8 cellular contexts compared by ENCODE assay signal in genomic region chr19:35248310-35249145, GRCh38. TPM values are rescaled to one million over a fixed set of nuclear protein-coding genes. Genes with fewer than 3 reads are reported as not detected.
DNase-seq lines count a peak whose midpoint lies in the region; ATAC-seq and TF ChIP-seq lines count a peak whose summit lies in the region.

A gene with protein sequence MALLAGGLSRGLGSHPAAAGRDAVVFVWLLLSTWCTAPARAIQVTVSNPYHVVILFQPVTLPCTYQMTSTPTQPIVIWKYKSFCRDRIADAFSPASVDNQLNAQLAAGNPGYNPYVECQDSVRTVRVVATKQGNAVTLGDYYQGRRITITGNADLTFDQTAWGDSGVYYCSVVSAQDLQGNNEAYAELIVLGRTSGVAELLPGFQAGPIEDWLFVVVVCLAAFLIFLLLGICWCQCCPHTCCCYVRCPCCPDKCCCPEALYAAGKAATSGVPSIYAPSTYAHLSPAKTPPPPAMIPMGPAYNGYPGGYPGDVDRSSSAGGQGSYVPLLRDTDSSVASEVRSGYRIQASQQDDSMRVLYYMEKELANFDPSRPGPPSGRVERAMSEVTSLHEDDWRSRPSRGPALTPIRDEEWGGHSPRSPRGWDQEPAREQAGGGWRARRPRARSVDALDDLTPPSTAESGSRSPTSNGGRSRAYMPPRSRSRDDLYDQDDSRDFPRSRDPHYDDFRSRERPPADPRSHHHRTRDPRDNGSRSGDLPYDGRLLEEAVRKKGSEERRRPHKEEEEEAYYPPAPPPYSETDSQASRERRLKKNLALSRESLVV (plus strand): TSS chr19:35249002. CDS start chr19:35249023, 21 bp downstream.

- H3K4me1 ChIP-seq in MM.1S (ENCODE audit: low read length) (peaks cover 15% of the 10 kb centered on the region), colonic mucosa (no peaks in the 10 kb centered on the region)

- H3K4me2 ChIP-seq in MM.1S (ENCODE audit: low read depth, low read length): peak within 1 kb of the TSS; percentile 80

- peak; percentile 100 for DNase-seq in DMS53 (lab: John Stamatoyannopoulos, UW)
- peak; percentile 96 for DNase-seq in MM.1S
- peak; percentile 37 for DNase-seq in activated CD4-positive, CD25-positive, alpha-beta regulatory T cell treated with anti-CD3 and anti-CD28 coated beads, Interleukin-2, amount 50 U/mL, for 16 hours (ENCODE audit: low read depth, low spot score)
- DNase-seq in colonic mucosa: peak; percentile 92
- DNase-seq in mesothelial cell of epicardium (ENCODE audit: low spot score in 2 of 2, unreplicated experiment in 2 of 2): peak; percentile 74 to 83
- peak; percentile 75 for DNase-seq in stimulated activated naive B cell treated with anti-CD40 and anti-IgM and Interleukin-4, amounts not matched to agents 10 μg/mL and 1 μg/mL and 100 μg/mL, for 72 hours
- DNase-seq in KBM-7: no peak

- TF ChIP-seq CTCF in MM.1S (IDR thresholded peaks at IDR 0.05; ENCODE audit: low read length): 0 out of 2 replicates have a peak, but pooled peaks have one; percentile 9
- TF ChIP-seq CTCF in colonic mucosa (IDR thresholded peaks at IDR 0.05): no peak
- no peak for TF ChIP-seq CTCF in mesothelial cell of epicardium (IDR thresholded peaks at IDR 0.05; ENCODE audit: unreplicated experiment)

- 0 out of 2 replicates have a peak, but pooled peaks cover 2% of the 10 kb centered on the region for H3K36me3 ChIP-seq in MM.1S (replicated peaks; ENCODE audit: insufficient read depth, low read length)
- H3K36me3 ChIP-seq in colonic mucosa: no peaks in the 10 kb centered on the region

- peaks cover 5% of the 10 kb centered on the region for H3K36me3 Mint-ChIP-seq in mesothelial cell of epicardium
- peaks cover 5 to 22% of the 10 kb centered on the region in 2 donors for H3K36me3 Mint-ChIP-seq in stimulated activated naive B cell treated with anti-CD40 and anti-IgM and Interleukin-4, amounts not matched to agents 10 μg/mL and 1 μg/mL and 100 μg/mL, for 72 hours

- intact Hi-C loops in colonic mucosa (cut with DNase I): no loop called here

- H3K27me3 ChIP-seq in MM.1S (replicated peaks; ENCODE audit: insufficient read depth, low read length) (no peaks in the 10 kb centered on the region), colonic mucosa (peaks cover 5% of the 10 kb centered on the region)

- peak within 1 kb of the TSS; percentile 100 for H3K27ac Mint-ChIP-seq in mesothelial cell of epicardium
- H3K27ac Mint-ChIP-seq in stimulated activated naive B cell treated with anti-CD40 and anti-IgM and Interleukin-4, amounts not matched to agents 10 μg/mL and 1 μg/mL and 100 μg/mL, for 72 hours: peak within 1 kb of the TSS; percentile 98

- ATAC-seq in GM21619 (IDR thresholded peaks at IDR 0.05; ENCODE audit: unreplicated experiment): peak; percentile 73
- peak; percentile 86 to 90 for ATAC-seq in stimulated activated naive B cell treated with anti-CD40 and anti-IgM and Interleukin-4, amounts not matched to agents 10 μg/mL and 1 μg/mL and 100 μg/mL, for 72 hours (replicated peaks)

- peak within 1 kb of the TSS; percentile 95 for H3K4me3 Mint-ChIP-seq in mesothelial cell of epicardium
- H3K4me3 Mint-ChIP-seq in stimulated activated naive B cell treated with anti-CD40 and anti-IgM and Interleukin-4, amounts not matched to agents 10 μg/mL and 1 μg/mL and 100 μg/mL, for 72 hours: peak within 1 kb of the TSS; percentile 89 to 93

- peak within 1 kb of the TSS; percentile 79 for H2AFZ ChIP-seq in MM.1S (ENCODE audit: low read length)

- peaks cover 18% of the 10 kb centered on the region for H3F3A ChIP-seq in MM.1S (ENCODE audit: insufficient read depth, low read length)

- peaks cover 35% of the 10 kb centered on the region for H3K79me2 ChIP-seq in MM.1S (ENCODE audit: low read length)

- H3K4me1 Mint-ChIP-seq in mesothelial cell of epicardium: peaks cover 25% of the 10 kb centered on the region
- H3K4me1 Mint-ChIP-seq in stimulated activated naive B cell treated with anti-CD40 and anti-IgM and Interleukin-4, amounts not matched to agents 10 μg/mL and 1 μg/mL and 100 μg/mL, for 72 hours: peaks cover 19 to 26% of the 10 kb centered on the region in 2 donors

- H3K9me3 ChIP-seq in MM.1S (replicated peaks; ENCODE audit: insufficient read depth, low read length) (no peaks in the 10 kb centered on the region), colonic mucosa (no peaks in the 10 kb centered on the region)

- H3K9ac ChIP-seq in MM.1S (ENCODE audit: low read length): peak within 1 kb of the TSS; percentile 92
- peak within 1 kb of the TSS; percentile 80 to 85 for H3K9ac ChIP-seq in colonic mucosa (ENCODE audit: low read depth in 2 of 2, low read length in 2 of 2)

- H4K20me1 ChIP-seq in MM.1S (ENCODE audit: insufficient read depth, low read length): no peaks in the 10 kb centered on the region

- H3K9me3 Mint-ChIP-seq in mesothelial cell of epicardium: peaks cover 23% of the 10 kb centered on the region
- no peaks in the 10 kb centered on the region for H3K9me3 Mint-ChIP-seq in stimulated activated naive B cell treated with anti-CD40 and anti-IgM and Interleukin-4, amounts not matched to agents 10 μg/mL and 1 μg/mL and 100 μg/mL, for 72 hours

- peak within 1 kb of the TSS; percentile 83 for H3K4me3 ChIP-seq in MM.1S (ENCODE audit: low read length)
- peak within 1 kb of the TSS; percentile 72 for H3K4me3 ChIP-seq in colonic mucosa

- in situ Hi-C loops in KBM-7 (cut with MboI; ENCODE audit: low pct_unique_long_range_greater_than_20kb, low sequenced_read_pairs): no loop called here

- H3K9me2 ChIP-seq in MM.1S (replicated peaks; ENCODE audit: insufficient read depth, low read length): no peaks in the 10 kb centered on the region

- H3K27me3 Mint-ChIP-seq in mesothelial cell of epicardium (ENCODE audit: low read depth): peaks cover 62% of the 10 kb centered on the region
- peaks cover 0 to 5% of the 10 kb centered on the region in 2 donors for H3K27me3 Mint-ChIP-seq in stimulated activated naive B cell treated with anti-CD40 and anti-IgM and Interleukin-4, amounts not matched to agents 10 μg/mL and 1 μg/mL and 100 μg/mL, for 72 hours

- H3K27ac ChIP-seq in MM.1S (ENCODE audit: low read length) (peak within 1 kb of the TSS; percentile 97), colonic mucosa (peak within 1 kb of the TSS; percentile 90)

RNA-seq across cellular contexts. Expression of the gene that starts here (rescaled TPM):
- total RNA-seq in colonic mucosa (100 to 1,000 TPM; 252 TPM), mesothelial cell of epicardium (48.9 to 54.7 TPM (median 51.9 TPM) in 3 replicates)
